ENCODE assay signal across 8 cellular contexts in the genomic region with DNA sequence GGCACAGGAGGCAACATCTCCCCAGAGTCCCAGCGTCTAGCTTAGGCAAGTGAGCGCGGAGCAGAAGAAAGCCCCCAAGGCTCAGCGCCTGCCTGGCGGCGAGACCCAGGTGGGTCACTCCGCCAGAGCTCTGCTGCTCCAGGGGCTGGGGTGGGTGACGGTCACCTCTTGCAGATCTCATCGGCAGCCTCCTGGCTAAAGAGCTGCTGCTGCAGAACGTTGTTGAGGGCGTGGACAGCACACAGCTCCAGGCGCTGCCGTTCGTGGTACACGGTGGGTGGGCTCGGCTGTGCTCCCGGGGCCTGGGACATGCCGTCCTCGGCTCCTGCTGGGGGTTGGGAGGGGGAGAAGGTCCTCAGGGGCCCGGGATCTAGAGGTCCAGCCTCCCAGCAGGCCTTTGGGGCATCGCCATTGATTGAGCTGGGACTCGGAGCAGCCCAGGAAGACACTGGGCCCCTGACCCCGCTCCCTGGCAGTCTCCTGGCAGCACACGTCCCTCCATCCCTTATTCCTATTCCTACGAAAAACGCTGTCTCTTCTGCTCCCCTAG. TPM values are rescaled to one million over a fixed set of nuclear protein-coding genes. Genes with fewer than 3 reads are reported as not detected.
DNase-seq lines count a peak whose midpoint lies in the region; TF ChIP-seq lines count a peak whose summit lies in the region.

No MANE protein-coding gene starts in this region.

- H2AFZ ChIP-seq in OCI-LY1 (ENCODE audit: low read length), result no peak overlapping the region

- H3K4me3 ChIP-seq in BJ (ENCODE audit: low read depth, low read length) (peak overlapping the region; percentile 94), OCI-LY1 (ENCODE audit: low read depth, low read length, poor library complexity, severe bottlenecking) (peak overlapping the region; percentile 67), endodermal cell (ENCODE audit: low read length) (peak overlapping the region; percentile 73)

- no peaks in the 10 kb centered on the region for H3F3A ChIP-seq in OCI-LY1 (ENCODE audit: insufficient read depth, low read length)

- peak overlapping the region; percentile 80 for H3K4me2 ChIP-seq in OCI-LY1 (ENCODE audit: low read length)

- CTCF ChIA-PET in BJ (lab: Yijun Ruan, JAX), result interaction anchor here (1.2 to 1.5 kb wide), 2 partner anchors 28 to 31 kb away, joined by 4 read pairs; no protein-coding TSS in a partner anchor

- WGBS in endodermal cell (ENCODE audit: insufficient coverage in 1 of 2, insufficient read length in 1 of 2), 2 experiments, result 75 to 86% methylated on average over 11 to 26 of the region's 26 CpGs

- peak overlapping the region; percentile 88 for H3K27ac Mint-ChIP-seq in endodermal cell
- H3K27ac Mint-ChIP-seq in nephron progenitor cell, result peak overlapping the region; percentile 84

- H3K4me1 ChIP-seq in OCI-LY1 (ENCODE audit: insufficient read depth, low read length, severe bottlenecking) (peaks cover 14% of the 10 kb centered on the region), endodermal cell (ENCODE audit: control insufficient read depth, insufficient read depth, low read length) (no peaks in the 10 kb centered on the region)

- DNase-seq in BJ (ENCODE audit: low read depth) (no peak), endodermal cell (no peak), nephron progenitor cell (no peak), NCI-H1930 (lab: John Stamatoyannopoulos, UW) (no peak), NK-92 (lab: John Stamatoyannopoulos, UW; ENCODE audit: unreplicated experiment) (no peak), Ammon's horn (ENCODE audit: low spot score) (no peak)
- no peak for DNase-seq in stimulated activated CD4-positive, alpha-beta T cell treated with anti-CD3 and anti-CD28 coated beads, Interleukin-4, amount 100 ng/mL, for 1 hour

- no peaks in the 10 kb centered on the region for H3K79me2 ChIP-seq in OCI-LY1 (ENCODE audit: insufficient read depth, low read length)

- H3K9me3 ChIP-seq in OCI-LY1 (ENCODE audit: low read length) (no peaks in the 10 kb centered on the region), endodermal cell (ENCODE audit: control insufficient read depth, low read length) (no peaks in the 10 kb centered on the region)

- H3K27ac ChIP-seq in OCI-LY1 (ENCODE audit: low read depth, low read length, poor library complexity, severe bottlenecking) (no peak overlapping the region), endodermal cell (ENCODE audit: low read depth, low read length) (peak overlapping the region; percentile 97)

- H3K27me3 Mint-ChIP-seq in endodermal cell (ENCODE audit: insufficient read depth), result peaks cover 32% of the 10 kb centered on the region
- peaks cover 6% of the 10 kb centered on the region for H3K27me3 Mint-ChIP-seq in nephron progenitor cell (ENCODE audit: low read depth, poor library complexity)

- no peaks in the 10 kb centered on the region for H4K20me1 ChIP-seq in OCI-LY1 (ENCODE audit: insufficient read depth, low read length)

- POLR2A ChIA-PET in BJ (lab: Charles Lee), result no interaction called here

- no peaks in the 10 kb centered on the region for H3K9me2 ChIP-seq in OCI-LY1 (ENCODE audit: low read depth, low read length)

- H3K27me3 ChIP-seq in BJ (ENCODE audit: control insufficient read depth, insufficient read depth, low read length), result no peaks in the 10 kb centered on the region
- H3K27me3 ChIP-seq in OCI-LY1 (ENCODE audit: insufficient read depth, low read length), result no peaks in the 10 kb centered on the region
- no peaks in the 10 kb centered on the region for H3K27me3 ChIP-seq in endodermal cell (ENCODE audit: control insufficient read depth, insufficient read depth, low read length, poor library complexity, severe bottlenecking)

- H3K4me3 Mint-ChIP-seq in endodermal cell (peak overlapping the region; percentile 70), nephron progenitor cell (peak overlapping the region; percentile 82)

- H3K36me3 Mint-ChIP-seq in endodermal cell (ENCODE audit: low read depth) (no peaks in the 10 kb centered on the region), nephron progenitor cell (ENCODE audit: low read depth) (no peaks in the 10 kb centered on the region)

- no peak for TF ChIP-seq CTCF in BJ (IDR thresholded peaks at IDR 0.05; ENCODE audit: insufficient read depth, low read depth, low read length)
- no peak for TF ChIP-seq CTCF in OCI-LY1 (IDR thresholded peaks at IDR 0.05; ENCODE audit: low read length)
- no peak for TF ChIP-seq CTCF in endodermal cell (conservative IDR thresholded peaks at IDR 0.05)
- no peak for TF ChIP-seq CTCF in nephron progenitor cell (IDR thresholded peaks at IDR 0.05)

- H3K9me3 Mint-ChIP-seq in endodermal cell (no peaks in the 10 kb centered on the region), nephron progenitor cell (no peaks in the 10 kb centered on the region)

- H3K9ac ChIP-seq in OCI-LY1 (ENCODE audit: low read length), result no peak overlapping the region; the same call in 1 of the 2 replicates
- H3K9ac ChIP-seq in endodermal cell (ENCODE audit: extremely low read depth, low read length, poor library complexity, severe bottlenecking), result peak overlapping the region; percentile 38

- H3K4me1 Mint-ChIP-seq in endodermal cell (peaks cover 1% of the 10 kb centered on the region), nephron progenitor cell (peaks cover 47% of the 10 kb centered on the region)

- H3K36me3 ChIP-seq in BJ (ENCODE audit: control insufficient read depth, insufficient read depth, low read length), result no peaks in the 10 kb centered on the region; the same call in 1 of the 2 replicates
- H3K36me3 ChIP-seq in OCI-LY1 (ENCODE audit: insufficient read depth, low read length), result no peaks in the 10 kb centered on the region
- H3K36me3 ChIP-seq in endodermal cell (ENCODE audit: control insufficient read depth, insufficient read depth, low read length), result no peaks in the 10 kb centered on the region

RNA-seq across cellular contexts. Expression of a gene that starts 0.8 kb away (rescaled TPM):
- 39.0 and 44.9 TPM in 2 replicates for polyA plus RNA-seq in BJ (2011; rRNA removed)
- 3.7 and 3.9 TPM in 2 replicates for polyA minus RNA-seq in BJ (2011; rRNA and poly(A)+ RNA removed)
- 10 to 100 TPM; 12.1 to 13.7 TPM for total RNA-seq in endodermal cell
- polyA plus RNA-seq in endodermal cell (2013, experiment 1 of 2), result 5.6 TPM
- polyA plus RNA-seq in endodermal cell (2013, experiment 2 of 2), result 4.8 TPM

RNA-seq across cellular contexts. Expression of a gene that starts 3.5 kb away (rescaled TPM):
- not detected in 2 replicates for polyA plus RNA-seq in BJ (2011; rRNA removed)
- polyA minus RNA-seq in BJ (2011; rRNA and poly(A)+ RNA removed), result not detected in 2 replicates
- total RNA-seq in endodermal cell, result not detected
- polyA plus RNA-seq in endodermal cell (2013, experiment 1 of 2), result not detected
- not detected for polyA plus RNA-seq in endodermal cell (2013, experiment 2 of 2)

RNA-seq across cellular contexts. Expression of a gene that starts 33.5 kb away (rescaled TPM):
- 0.26 and 0.56 TPM in 2 replicates for polyA plus RNA-seq in BJ (2011; rRNA removed)
- 0.24 TPM in 1 of 2 replicates, not detected in the other for polyA minus RNA-seq in BJ (2011; rRNA and poly(A)+ RNA removed)
- 1 to 10 TPM; 8.3 to 9.5 TPM for total RNA-seq in endodermal cell
- 1.7 TPM for polyA plus RNA-seq in endodermal cell (2013, experiment 1 of 2)
- 2.4 TPM for polyA plus RNA-seq in endodermal cell (2013, experiment 2 of 2)

RNA-seq across cellular contexts. Expression of a gene that starts 33.9 kb away (rescaled TPM):
- 71.8 and 89.1 TPM in 2 replicates for polyA plus RNA-seq in BJ (2011; rRNA removed)
- polyA minus RNA-seq in BJ (2011; rRNA and poly(A)+ RNA removed), result 10.2 and 17.1 TPM in 2 replicates
- 100 to 1,000 TPM; 119 to 123 TPM for total RNA-seq in endodermal cell
- polyA plus RNA-seq in endodermal cell (2013, experiment 1 of 2), result 88.6 TPM
- 88.0 TPM for polyA plus RNA-seq in endodermal cell (2013, experiment 2 of 2)

RNA-seq across cellular contexts. Expression of a gene that starts 58.0 kb away (rescaled TPM):
- polyA plus RNA-seq in BJ (2011; rRNA removed), result 0.04 and 0.06 TPM in 2 replicates
- polyA minus RNA-seq in BJ (2011; rRNA and poly(A)+ RNA removed), result 0.09 TPM in 1 of 2 replicates, not detected in the other
- total RNA-seq in endodermal cell, result 1 to 10 TPM; 2.3 to 7.0 TPM
- 48.9 TPM for polyA plus RNA-seq in endodermal cell (2013, experiment 1 of 2)
- 53.8 TPM for polyA plus RNA-seq in endodermal cell (2013, experiment 2 of 2)
